8 cellular contexts compared by ENCODE assay signal in the genomic region with DNA sequence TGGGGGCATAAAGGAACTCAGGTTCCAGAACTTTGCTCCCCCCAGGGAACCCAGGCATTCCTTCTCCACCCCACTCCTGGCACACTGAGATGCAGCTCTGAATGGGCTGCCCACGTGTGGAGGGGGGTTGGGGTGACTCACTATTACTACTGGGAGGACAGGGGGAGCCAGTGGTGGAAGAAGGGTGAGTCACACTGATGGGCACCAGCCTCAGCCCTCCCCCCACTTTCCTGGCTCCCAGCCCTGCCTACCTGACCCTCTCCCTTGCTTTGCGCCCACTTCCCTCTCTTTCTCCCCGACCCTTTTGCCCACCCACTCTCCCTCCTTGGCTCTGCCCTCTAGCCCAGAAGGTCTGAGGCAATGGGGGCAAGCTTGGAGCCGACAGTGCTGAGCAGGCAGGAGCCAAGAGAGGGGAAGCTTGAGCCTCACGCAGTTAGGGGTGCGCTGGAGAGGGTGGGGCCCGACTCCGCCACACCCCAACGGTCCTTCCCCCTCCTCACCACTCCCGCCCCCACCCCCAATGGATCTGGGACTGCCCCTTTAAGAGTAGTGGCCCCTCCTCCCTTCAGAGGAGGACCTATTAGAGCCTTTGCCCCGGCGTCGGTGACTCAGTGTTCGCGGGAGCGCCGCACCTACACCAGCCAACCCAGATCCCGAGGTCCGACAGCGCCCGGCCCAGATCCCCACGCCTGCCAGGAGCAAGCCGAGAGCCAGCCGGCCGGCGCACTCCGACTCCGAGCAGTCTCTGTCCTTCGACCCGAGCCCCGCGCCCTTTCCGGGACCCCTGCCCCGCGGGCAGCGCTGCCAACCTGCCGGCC. TPM values are rescaled to one million over a fixed set of nuclear protein-coding genes. Genes with fewer than 3 reads are reported as not detected.
DNase-seq lines count a peak whose midpoint lies in the region; ATAC-seq and TF ChIP-seq lines count a peak whose summit lies in the region.

A gene (plus strand): TSS at position 611 of the 818 bp plus-strand sequence. CDS start 208 bp downstream, outside the sequence.

- H3K4me3 ChIP-seq in LNCaP clone FGC (ENCODE audit: low read depth, low read length) = peak within 1 kb of the TSS; percentile 97
- H3K4me3 ChIP-seq in foreskin fibroblast (ENCODE audit: low read depth in 1 of 2, low read length in 2 of 2) = peak within 1 kb of the TSS; percentile 88 to 96

- H3K27me3 Mint-ChIP-seq in neural crest cell (ENCODE audit: low read depth) = peaks cover 17% of the 10 kb centered on the region

- no peaks in the 10 kb centered on the region for H3K9me3 Mint-ChIP-seq in neural crest cell

- H3K4me1 Mint-ChIP-seq in neural crest cell = peaks cover 52% of the 10 kb centered on the region

- no peaks in the 10 kb centered on the region for H3K36me3 Mint-ChIP-seq in neural crest cell (ENCODE audit: low read depth)

- peak within 1 kb of the TSS; percentile 50 for H3K27ac Mint-ChIP-seq in neural crest cell (ENCODE audit: unreplicated experiment)

- ATAC-seq in GM21723 (IDR thresholded peaks at IDR 0.05; ENCODE audit: unreplicated experiment) = peak; percentile 72

- peak; percentile 74 for DNase-seq in DMS114 treated with DMSO at 0.1 percent for 48 hours (lab: John Stamatoyannopoulos, UW; ENCODE audit: unreplicated experiment)
- DNase-seq in LNCaP clone FGC (ENCODE audit: low read depth) = peak; percentile 78
- DNase-seq in SIG-M5 (lab: John Stamatoyannopoulos, UW) = peak; percentile 76
- DNase-seq in activated gamma-delta T cell treated with Interleukin-2 at 50 U/mL for 16 hours = peak; percentile 76
- peak; percentile 98 to 99 for DNase-seq in foreskin fibroblast
- DNase-seq in neural crest cell (ENCODE audit: low read depth, low spot score) = no peak

- no peak for TF ChIP-seq CTCF in LNCaP clone FGC (IDR thresholded peaks at IDR 0.05; ENCODE audit: control insufficient read depth, extremely low read depth, insufficient read depth)
- TF ChIP-seq CTCF in foreskin fibroblast (IDR thresholded peaks at IDR 0.05; ENCODE audit: low read depth, low read length) = no peak
- no peak for TF ChIP-seq CTCF in neural crest cell (conservative IDR thresholded peaks at IDR 0.05)
- no peak for TF ChIP-seq CTCF in subcutaneous adipose tissue (IDR thresholded peaks at IDR 0.05; ENCODE audit: low read depth)

- peak within 1 kb of the TSS; percentile 92 for H3K4me3 Mint-ChIP-seq in neural crest cell

RNA-seq across cellular contexts. Expression of the gene that starts here (rescaled TPM):
- 51.0 and 51.7 TPM in 2 replicates for total RNA-seq in neural crest cell
- total RNA-seq in subcutaneous adipose tissue = 100 to 1,000 TPM; 210 to 349 (median 281) TPM
